Comparison of ENCODE assay signal across 3 cellular contexts in genomic region chr12:95022477-95022876, GRCh38.
A peak's percentile ranks its signal among the peaks of the same experiment; 100 is the strongest.
TF ChIP-seq lines count a peak whose summit lies in the region.

No MANE protein-coding gene starts in this region.

TF ChIP-seq in HepG2, 621 proteins besides CTCF, POLR2A, EP300 and RAD21:
- TF ChIP-seq SIN3B (IDR thresholded peaks at IDR 0.05; ENCODE audit: low read length) (no peak), ZNF644 (CRISPR knock-in tag; IDR thresholded peaks at IDR 0.05; ENCODE audit: low read depth) (no peak), ZNF326 (CRISPR knock-in tag; IDR thresholded peaks at IDR 0.05; ENCODE audit: borderline replicate concordance) (no peak), PAWR (CRISPR knock-in tag; IDR thresholded peaks at IDR 0.05; ENCODE audit: borderline replicate concordance) (no peak), PCBP1 (IDR thresholded peaks at IDR 0.05; ENCODE audit: borderline replicate concordance, low read depth, low read length) (no peak), JUN (CRISPR knock-in tag; IDR thresholded peaks at IDR 0.05) (no peak), ZNF629 (CRISPR knock-in tag; conservative IDR thresholded peaks at IDR 0.05) (no peak), LRRFIP1 (CRISPR knock-in tag; conservative IDR thresholded peaks at IDR 0.05) (no peak)
- TF ChIP-seq, protein P1, sequence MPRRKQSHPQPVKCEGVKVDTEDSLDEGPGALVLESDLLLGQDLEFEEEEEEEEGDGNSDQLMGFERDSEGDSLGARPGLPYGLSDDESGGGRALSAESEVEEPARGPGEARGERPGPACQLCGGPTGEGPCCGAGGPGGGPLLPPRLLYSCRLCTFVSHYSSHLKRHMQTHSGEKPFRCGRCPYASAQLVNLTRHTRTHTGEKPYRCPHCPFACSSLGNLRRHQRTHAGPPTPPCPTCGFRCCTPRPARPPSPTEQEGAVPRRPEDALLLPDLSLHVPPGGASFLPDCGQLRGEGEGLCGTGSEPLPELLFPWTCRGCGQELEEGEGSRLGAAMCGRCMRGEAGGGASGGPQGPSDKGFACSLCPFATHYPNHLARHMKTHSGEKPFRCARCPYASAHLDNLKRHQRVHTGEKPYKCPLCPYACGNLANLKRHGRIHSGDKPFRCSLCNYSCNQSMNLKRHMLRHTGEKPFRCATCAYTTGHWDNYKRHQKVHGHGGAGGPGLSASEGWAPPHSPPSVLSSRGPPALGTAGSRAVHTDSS (CRISPR knock-in tag; conservative IDR thresholded peaks at IDR 0.05) = no peak
TF ChIP-seq in HepG2: peak in this region for 0.

TF ChIP-seq in HEK293, 187 proteins besides CTCF, POLR2A, EP300 and RAD21:
- TF ChIP-seq, protein P2, sequence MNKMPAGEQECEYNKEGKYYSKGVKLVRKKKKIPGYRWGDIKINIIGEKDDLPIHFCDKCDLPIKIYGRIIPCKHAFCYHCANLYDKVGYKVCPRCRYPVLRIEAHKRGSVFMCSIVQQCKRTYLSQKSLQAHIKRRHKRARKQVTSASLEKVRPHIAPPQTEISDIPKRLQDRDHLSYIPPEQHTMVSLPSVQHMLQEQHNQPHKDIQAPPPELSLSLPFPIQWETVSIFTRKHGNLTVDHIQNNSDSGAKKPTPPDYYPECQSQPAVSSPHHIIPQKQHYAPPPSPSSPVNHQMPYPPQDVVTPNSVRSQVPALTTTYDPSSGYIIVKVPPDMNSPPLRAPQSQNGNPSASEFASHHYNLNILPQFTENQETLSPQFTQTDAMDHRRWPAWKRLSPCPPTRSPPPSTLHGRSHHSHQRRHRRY (tag by site-specific recombination; IDR thresholded peaks at IDR 0.05) = no peak
- no peak for TF ChIP-seq ZNF335 (tag by site-specific recombination; conservative IDR thresholded peaks at IDR 0.05)
- 0 out of 2 replicates have a peak, but pooled peaks have one; percentile 2 for TF ChIP-seq ZNF654 (tag by site-specific recombination; IDR thresholded peaks at IDR 0.05; ENCODE audit: low read depth)
- TF ChIP-seq ZFP37 (tag by site-specific recombination; IDR thresholded peaks at IDR 0.05) = no peak
- TF ChIP-seq PRDM1 (tag by site-specific recombination; IDR thresholded peaks at IDR 0.05) = no peak
- no peak for TF ChIP-seq ZNF19 (tag by site-specific recombination; IDR thresholded peaks at IDR 0.05; ENCODE audit: low read depth)
- no peak for TF ChIP-seq ZNF837 (tag by site-specific recombination; IDR thresholded peaks at IDR 0.05)

TF ChIP-seq in K562, 482 proteins besides CTCF, POLR2A, EP300 and RAD21:
- TF ChIP-seq ZNF224 (CRISPR knock-in tag; IDR thresholded peaks at IDR 0.05) (no peak), ELF2 (CRISPR knock-in tag; IDR thresholded peaks at IDR 0.05) (no peak), ZNF384 (IDR thresholded peaks at IDR 0.05; ENCODE audit: low read depth, low read length) (0 out of 2 replicates have a peak, but pooled peaks have one; percentile 23), MLX (CRISPR knock-in tag; conservative IDR thresholded peaks at IDR 0.05) (no peak), RBBP5 (IDR thresholded peaks at IDR 0.05; ENCODE audit: borderline replicate concordance, insufficient read depth, low read length, poor library complexity, severe bottlenecking) (no peak)
- TF ChIP-seq, protein P3, sequence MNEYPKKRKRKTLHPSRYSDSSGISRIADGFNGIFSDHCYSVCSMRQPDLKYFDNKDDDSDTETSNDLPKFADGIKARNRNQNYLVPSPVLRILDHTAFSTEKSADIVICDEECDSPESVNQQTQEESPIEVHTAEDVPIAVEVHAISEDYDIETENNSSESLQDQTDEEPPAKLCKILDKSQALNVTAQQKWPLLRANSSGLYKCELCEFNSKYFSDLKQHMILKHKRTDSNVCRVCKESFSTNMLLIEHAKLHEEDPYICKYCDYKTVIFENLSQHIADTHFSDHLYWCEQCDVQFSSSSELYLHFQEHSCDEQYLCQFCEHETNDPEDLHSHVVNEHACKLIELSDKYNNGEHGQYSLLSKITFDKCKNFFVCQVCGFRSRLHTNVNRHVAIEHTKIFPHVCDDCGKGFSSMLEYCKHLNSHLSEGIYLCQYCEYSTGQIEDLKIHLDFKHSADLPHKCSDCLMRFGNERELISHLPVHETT (CRISPR knock-in tag; conservative IDR thresholded peaks at IDR 0.05 in 1 of 2, IDR thresholded peaks at IDR 0.05 in 1 of 2) = no peak
